ENCODE assay signal across 7 cellular contexts in the genomic region with DNA sequence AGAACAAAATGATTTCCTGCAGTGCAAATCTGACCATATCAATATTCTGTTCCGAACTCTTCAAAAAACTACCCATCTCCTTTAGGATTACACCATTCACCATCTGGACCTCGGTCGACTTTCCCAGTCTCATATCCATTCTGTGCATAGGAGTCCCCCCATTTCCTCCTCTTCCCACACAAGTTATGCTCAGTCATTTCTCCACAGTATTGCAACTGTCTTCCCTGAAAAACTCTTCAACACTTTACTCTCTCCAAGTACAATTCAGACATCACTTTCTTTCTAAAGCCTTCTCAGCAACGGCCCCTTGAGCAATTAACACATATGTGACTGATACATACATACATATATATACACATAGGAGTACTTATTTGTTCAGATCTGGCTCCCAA. TPM values are rescaled to one million over a fixed set of nuclear protein-coding genes. Genes with fewer than 3 reads are reported as not detected.
DNase-seq lines count a peak whose midpoint lies in the region; TF ChIP-seq lines count a peak whose summit lies in the region.
"Had no signal": no experiment of that assay in that cellular context is flagged by ENCODE, and none has a peak within 500 bp of the region (broad histone marks: within the 10 kb centered on the region; RNA-seq: fewer than 3 reads in every experiment).

No MANE protein-coding gene starts in this region.

- TF ChIP-seq CTCF in esophagus muscularis mucosa (IDR thresholded peaks at IDR 0.05) (no peak), spleen (IDR thresholded peaks at IDR 0.05 in 8 of 11, conservative IDR thresholded peaks at IDR 0.05 in 3 of 11) (no peak)

- no peak for DNase-seq in Jurkat, Clone E6-1 (ENCODE audit: low read depth, low spot score)
- no peak for DNase-seq in esophagus muscularis mucosa (ENCODE audit: extremely low spot score)
- no peak for DNase-seq in spleen
- no peak for DNase-seq in cerebellar nuclear complex (lab: John Stamatoyannopoulos, UW)
- no peak for DNase-seq in NCI-H774 (lab: John Stamatoyannopoulos, UW)
- no peak for DNase-seq in NCI-H2227 treated with DMSO at 0.1 percent for 48 hours (lab: John Stamatoyannopoulos, UW)
- DNase-seq: NCI-H187 treated with DMSO at 0.1 percent for 48 hours had no signal

- 60% methylated on average over 4 of the region's 4 CpGs for WGBS in esophagus muscularis mucosa
- 52 to 62% (median 56%) methylated on average over 4 of the region's 4 CpGs for WGBS in spleen, 5 donors

- intact Hi-C loops in esophagus muscularis mucosa (cut with DNase I) (no loop called here), spleen (cut with DNase I; ENCODE audit: low total_unique reads) (no loop called here)

- no peak for TF ChIP-seq EP300 in esophagus muscularis mucosa (IDR thresholded peaks at IDR 0.05)

- no peaks in the 10 kb centered on the region for H3K27me3 ChIP-seq in esophagus muscularis mucosa
- no peaks in the 10 kb centered on the region for H3K27me3 ChIP-seq in spleen (replicated peaks in 1 of 7)

- TF ChIP-seq POLR2A in esophagus muscularis mucosa (IDR thresholded peaks at IDR 0.05; ENCODE audit: low read depth) (no peak), spleen (IDR thresholded peaks at IDR 0.05) (no peak)

- H3K36me3 ChIP-seq in esophagus muscularis mucosa = peaks cover 0 to 13% (median 0%) of the 10 kb centered on the region in 4 donors
- H3K36me3 ChIP-seq in spleen = peaks cover 0 to 7% (median 0%) of the 10 kb centered on the region in 6 donors

- H3K4me1 ChIP-seq in esophagus muscularis mucosa (peaks cover 28 to 53% (median 38%) of the 10 kb centered on the region in 4 donors), spleen (peaks cover 22 to 81% (median 45%) of the 10 kb centered on the region in 6 donors)

- peak overlapping the region; percentile 83 to 87 (median 86) for H3K27ac ChIP-seq in esophagus muscularis mucosa (replicated peaks in 1 of 4)
- peak overlapping the region in 6 of 8 donors; percentile 76 to 91 (median 90) for H3K27ac ChIP-seq in spleen

- no peaks in the 10 kb centered on the region for H3K9me3 ChIP-seq in esophagus muscularis mucosa
- no peaks in the 10 kb centered on the region for H3K9me3 ChIP-seq in spleen

- H3K4me3 ChIP-seq in Jurkat, Clone E6-1 (ENCODE audit: low read length) = peak overlapping the region; percentile 80
- peak overlapping the region; percentile 78 to 89 (median 88) for H3K4me3 ChIP-seq in esophagus muscularis mucosa
- H3K4me3 ChIP-seq in spleen = peak overlapping the region; percentile 69 to 97 (median 77)

RNA-seq across cellular contexts. Expression of gene ZBTB26, which starts 0.8 kb away (rescaled TPM):
- polyA plus RNA-seq in Jurkat, Clone E6-1 (2012; ENCODE audit: insufficient read depth, insufficient read length) = 8.5 TPM
- 10 to 100 TPM in 2 of 4 donors, 1 to 10 TPM in 2; 6.3 to 10.4 (median 9.1) TPM for total RNA-seq in esophagus muscularis mucosa
- total RNA-seq in spleen = 10 to 100 TPM in 2 of 7 donors, 1 to 10 TPM in 5; 7.3 to 10.9 (median 9.4) TPM
- 1 to 10 TPM; 5.1 to 5.4 (median 5.2) TPM for polyA plus RNA-seq in spleen

RNA-seq across cellular contexts. Expression of gene RABGAP1, which starts 10.3 kb away (rescaled TPM):
- polyA plus RNA-seq in Jurkat, Clone E6-1 (2012; ENCODE audit: insufficient read depth, insufficient read length) = 26.4 TPM
- total RNA-seq in esophagus muscularis mucosa = 100 to 1,000 TPM in 1 of 4 donors, 10 to 100 TPM in 3; 64.3 to 116 (median 79.5) TPM
- 10 to 100 TPM; 43.2 to 65.7 (median 54.8) TPM for total RNA-seq in spleen
- polyA plus RNA-seq in spleen = 10 to 100 TPM in 1 of 3 donors, 1 to 10 TPM in 2; 7.4 to 11.8 (median 7.7) TPM

RNA-seq across cellular contexts. Expression of gene ZBTB6, which starts 17.4 kb away (rescaled TPM):
- 7.2 TPM for polyA plus RNA-seq in Jurkat, Clone E6-1 (2012; ENCODE audit: insufficient read depth, insufficient read length)
- total RNA-seq in esophagus muscularis mucosa (10 to 100 TPM in 2 of 4 donors, 1 to 10 TPM in 2; 6.5 to 12.9 (median 9.5) TPM), spleen (10 to 100 TPM in 6 of 7 donors, 1 to 10 TPM in 1; 7.5 to 16.8 (median 11.8) TPM)
- 1 to 10 TPM; 4.9 to 6.3 (median 5.0) TPM for polyA plus RNA-seq in spleen

RNA-seq across cellular contexts. Expression of gene RC3H2, which starts 25.4 kb away (rescaled TPM):
- polyA plus RNA-seq in Jurkat, Clone E6-1 (2012; ENCODE audit: insufficient read depth, insufficient read length) = 16.0 TPM
- total RNA-seq in esophagus muscularis mucosa (10 to 100 TPM; 40.1 to 58.1 (median 57.8) TPM), spleen (10 to 100 TPM; 58.3 to 78.7 (median 64.8) TPM)
- 10 to 100 TPM in 1 of 3 donors, 1 to 10 TPM in 2; 8.3 to 13.7 (median 9.6) TPM for polyA plus RNA-seq in spleen
